In the genomic region with DNA sequence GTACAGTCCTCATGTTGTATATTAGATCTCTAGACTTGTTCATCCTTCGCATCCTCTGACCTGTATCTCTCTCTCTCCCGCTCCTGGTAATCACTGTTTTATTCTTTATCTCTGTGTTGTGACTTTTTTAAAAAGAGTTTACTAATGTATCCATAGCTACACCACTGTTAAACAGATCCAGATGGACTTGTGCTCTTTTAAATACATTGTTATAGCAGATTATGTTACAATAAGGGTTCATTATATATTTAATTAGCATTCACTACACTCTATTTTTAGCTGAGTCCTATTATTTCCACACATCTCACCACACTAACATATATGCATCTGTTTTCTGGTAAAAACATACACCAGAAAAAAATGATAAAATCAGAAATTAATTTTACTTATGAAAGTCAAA, we compare ENCODE assay signal across 6 cellular contexts.
"Had no signal": no experiment of that assay in that cellular context is flagged by ENCODE, and none has a peak within 500 bp of the region (broad histone marks: within the 10 kb centered on the region; RNA-seq: fewer than 3 reads in every experiment).

No MANE protein-coding gene starts in this region.

- DNase-seq: GM23248, GOT3, H7 had no signal

- H3K4me3 ChIP-seq: GM23248, HAP-1 had no signal

- ATAC-seq: HCT116, HepG2 had no signal
